Comparison of ENCODE assay signal across 19 cellular contexts in the genomic region with DNA sequence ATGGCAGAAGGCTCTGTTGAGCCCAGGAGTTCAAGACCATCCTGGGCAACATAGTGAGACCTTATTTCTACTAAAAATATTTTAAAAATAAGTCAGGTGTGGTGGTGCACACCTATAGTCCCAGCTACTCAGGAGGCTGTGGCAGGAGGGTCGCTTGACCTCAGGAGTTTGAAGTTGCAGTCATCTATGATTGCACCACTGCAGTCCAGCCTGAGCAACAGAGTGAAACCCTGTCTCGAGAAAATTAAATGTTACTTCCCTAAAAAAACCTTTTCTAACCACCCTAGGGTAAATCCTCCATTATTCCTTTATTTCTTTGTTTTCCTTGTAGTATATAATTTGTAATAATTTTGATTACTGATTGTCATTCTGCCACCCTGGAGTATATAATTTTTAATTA. TPM values are rescaled to one million over a fixed set of nuclear protein-coding genes. Genes with fewer than 3 reads are reported as not detected.
DNase-seq lines count a peak whose midpoint lies in the region; ATAC-seq, FAIRE-seq and TF ChIP-seq lines count a peak whose summit lies in the region.
"Had no signal": no experiment of that assay in that cellular context is flagged by ENCODE, and none has a peak within 500 bp of the region (broad histone marks: within the 10 kb centered on the region; RNA-seq: fewer than 3 reads in every experiment).

No MANE protein-coding gene starts in this region.

- H3K4me1 ChIP-seq in IMR-90 (ENCODE audit: control insufficient read depth, insufficient read depth, low read length) (peaks cover 7% of the 10 kb centered on the region), adipocyte (ENCODE audit: control insufficient read depth, insufficient read depth, low read length) (peaks cover 55% of the 10 kb centered on the region), lung (ENCODE audit: control insufficient read depth in 2 of 2, insufficient read depth in 2 of 2, low read length in 2 of 2) (peaks cover 0 to 8% of the 10 kb centered on the region in 2 donors)
- H3K4me1 ChIP-seq: prostate gland had no signal

- in situ Hi-C loops in IMR-90 (cut with MboI; ENCODE audit: low sequenced_read_pairs) = loop anchor here (25.0 kb wide), 1 partner anchor 677 kb away; the partner anchor contains the start of gene CPEB2

- H3K27ac ChIP-seq in AG04450 (ENCODE audit: low read depth, low read length) = peak overlapping the region; percentile 11
- peak overlapping the region; percentile 84; the same call in 1 of the 2 replicates for H3K27ac ChIP-seq in IMR-90 (ENCODE audit: insufficient read depth, low read length)
- no peak overlapping the region for H3K27ac ChIP-seq in lung (ENCODE audit: low read depth in 1 of 2, low read length in 1 of 2)
- H3K27ac ChIP-seq: prostate gland had no signal

- H3K4me3 ChIP-seq in AG04450 (ENCODE audit: low read depth, low read length) (no peak overlapping the region), IMR-90 (ENCODE audit: insufficient read depth, low read depth, low read length) (no peak overlapping the region), adipocyte (ENCODE audit: low read length) (peak overlapping the region; percentile 45), lung (no peak overlapping the region)
- H3K4me3 ChIP-seq: prostate gland had no signal

- H3K27me3 ChIP-seq in AG04450 (ENCODE audit: control insufficient read depth, insufficient read depth, low read length) = no peaks in the 10 kb centered on the region
- H3K27me3 ChIP-seq in IMR-90 (ENCODE audit: control insufficient read depth, insufficient read depth, low read length) = no peaks in the 10 kb centered on the region
- H3K27me3 ChIP-seq in adipocyte (replicated peaks; ENCODE audit: control insufficient read depth, insufficient read depth, low read length) = no peaks in the 10 kb centered on the region
- H3K27me3 ChIP-seq in lung (ENCODE audit: control insufficient read depth, insufficient read depth) = no peaks in the 10 kb centered on the region

- WGBS in IMR-90 (ENCODE audit: extremely low coverage in 2 of 2, insufficient read length in 1 of 2), 2 experiments = no CpG with 5 or more reads among the region's 2 CpGs
- WGBS in lung, 2 donors = 35 to 75% methylated on average over 2 of the region's 2 CpGs

- H4K8ac ChIP-seq in IMR-90 (ENCODE audit: low read depth in 2 of 2, low read length in 2 of 2) = peak overlapping the region; percentile 43 to 54

- H2BK120ac ChIP-seq in IMR-90 (ENCODE audit: low read depth, low read length) = peak overlapping the region; percentile 54; the same call in 1 of the 2 replicates

- no peak for TF ChIP-seq RAD21 in IMR-90 (IDR thresholded peaks at IDR 0.05; ENCODE audit: low read length)

- BruUV-seq in IMR-90 (replicated peaks; lab: Mats Ljungman, UMichigan) = no TSS peak

- peak overlapping the region; percentile 69; the same call in 1 of the 2 replicates for H4K5ac ChIP-seq in IMR-90 (ENCODE audit: low read depth, low read length)

- H3K18ac ChIP-seq in IMR-90 (ENCODE audit: low read depth, low read length) = peak overlapping the region; percentile 90

- H3K9me3 ChIP-seq in AG04450 (ENCODE audit: control insufficient read depth, insufficient read depth, low read length) = no peaks in the 10 kb centered on the region
- no peaks in the 10 kb centered on the region for H3K9me3 ChIP-seq in IMR-90 (ENCODE audit: control insufficient read depth, insufficient read depth, low read length)
- H3K9me3 ChIP-seq in adipocyte (ENCODE audit: control insufficient read depth, low read length) = no peaks in the 10 kb centered on the region
- H3K9me3 ChIP-seq in lung (ENCODE audit: control insufficient read depth in 2 of 2, insufficient read depth in 1 of 2, low read length in 1 of 2) = no peaks in the 10 kb centered on the region
- H3K9me3 ChIP-seq: prostate gland had no signal

- FAIRE-seq in D721Med (lab: Jason Lieb, UNC) = no peak

- peak overlapping the region; percentile 57 for H3K4ac ChIP-seq in IMR-90 (ENCODE audit: low read depth, low read length)

- H3K9ac ChIP-seq in IMR-90 (ENCODE audit: low read depth, low read length) (no peak overlapping the region), adipocyte (ENCODE audit: low read length) (peak overlapping the region; percentile 75)

- CTCF ChIA-PET in AG04450 (lab: Charles Lee) = no interaction called here
- CTCF ChIA-PET in IMR-90 (lab: Yijun Ruan, JAX) = no interaction called here

- H3K36me3 ChIP-seq in IMR-90 (ENCODE audit: control insufficient read depth, insufficient read depth, low read length) (peaks cover 4% of the 10 kb centered on the region), adipocyte (ENCODE audit: control insufficient read depth, insufficient read depth, low read length, severe bottlenecking) (peaks cover 17% of the 10 kb centered on the region), lung (ENCODE audit: control insufficient read depth in 2 of 2, insufficient read depth in 2 of 2, low read length in 2 of 2) (peaks cover 1 to 7% of the 10 kb centered on the region in 2 donors)
- H3K36me3 ChIP-seq: prostate gland had no signal

- 0 out of 3 replicates have a peak overlapping the region, but pooled peaks have one; percentile 55 for H2BK15ac ChIP-seq in IMR-90 (ENCODE audit: low read depth, low read length)

- intact Hi-C loops in IMR-90 (cut with micrococcal nuclease) = no loop called here

- H3K23ac ChIP-seq in IMR-90 (ENCODE audit: low read depth, low read length) = no peak overlapping the region

- H2AK5ac ChIP-seq in IMR-90 (ENCODE audit: low read depth, low read length) = peak overlapping the region; percentile 86; the same call in 1 of the 2 replicates

- no peak overlapping the region for H3K4me2 ChIP-seq in IMR-90 (ENCODE audit: low read depth, low read length)

- no peak for TF ChIP-seq POLR2A in IMR-90 (IDR thresholded peaks at IDR 0.05; ENCODE audit: low read depth, low read length)

- H2BK5ac ChIP-seq in IMR-90 (ENCODE audit: low read depth, low read length, poor library complexity, severe bottlenecking) = peak overlapping the region; percentile 99

- H3K14ac ChIP-seq in IMR-90 (replicated peaks; ENCODE audit: low read depth, low read length) = peak overlapping the region; percentile 60; the same call in 1 of the 2 replicates

- TF ChIP-seq CTCF in AG04450 (IDR thresholded peaks at IDR 0.05; ENCODE audit: low read depth, low read length) = no peak
- TF ChIP-seq CTCF in IMR-90 (conservative IDR thresholded peaks at IDR 0.05; ENCODE audit: low read depth, low read length) = no peak
- TF ChIP-seq CTCF in lung (IDR thresholded peaks at IDR 0.05; ENCODE audit: control extremely low read depth, extremely low read depth) = no peak
- TF ChIP-seq CTCF in D721Med (IDR thresholded peaks at IDR 0.05; ENCODE audit: insufficient read depth, missing control alignments) = no peak

- no peak overlapping the region for H2AK9ac ChIP-seq in IMR-90 (replicated peaks; ENCODE audit: low read depth, low read length, poor library complexity)

- H3K56ac ChIP-seq in IMR-90 (ENCODE audit: extremely low read depth, insufficient read depth, low read length) = no peak overlapping the region

- H2AFZ ChIP-seq in IMR-90 (replicated peaks; ENCODE audit: low read length, poor library complexity) = no peak overlapping the region

- peak overlapping the region; percentile 39; the same call in 1 of the 2 replicates for H2BK20ac ChIP-seq in IMR-90 (ENCODE audit: low read depth, low read length)

- H4K91ac ChIP-seq in IMR-90 (ENCODE audit: insufficient read depth, low read depth, low read length) = peak overlapping the region; percentile 86

- DNase-seq in AG04450 (ENCODE audit: low read depth, low spot score) (no peak), IMR-90 (peak; percentile 48), adipocyte (ENCODE audit: low read depth) (no peak), lung (ENCODE audit: low spot score) (no peak), mucosa of gallbladder (ENCODE audit: low spot score) (no peak), NCI-H446 treated with DMSO at 0.1 percent for 48 hours (lab: John Stamatoyannopoulos, UW) (no peak), D721Med (ENCODE audit: insufficient read length, low spot score) (no peak)
- DNase-seq in stimulated activated naive CD4-positive, alpha-beta T cell treated with Interleukin-2 at 50 U/mL for 16 hours (lab: John Stamatoyannopoulos, UW) = no peak
- DNase-seq: activated CD4-positive, alpha-beta T cell treated with anti-CD3 and anti-CD28 coated beads for 1 hour; activated T-cell treated with anti-CD3 and anti-CD28 coated beads, Interleukin-2, amount 50 U/mL, for 1 hour; DND-41; effector memory CD4-positive, alpha-beta T cell; midbrain; NCI-H1436 treated with DMSO at 0.1 percent for 48 hours; NCI-H748 treated with DMSO at 0.1 percent for 48 hours; stimulated activated CD4-positive, alpha-beta T cell treated with anti-CD3 and anti-CD28 coated beads, Interleukin-4, amount 100 ng/mL, for 24 hours; stimulated activated naive CD8-positive, alpha-beta T cell treated with anti-CD3 and anti-CD28 coated beads, Interleukin-15, Interleukin-2, amounts not matched to agents 100 U/mL and 50 U/mL, for 24 hours had no signal

- no peak for ATAC-seq in IMR-90 (ENCODE audit: low read depth)
- ATAC-seq in lung (ENCODE audit: insufficient read depth, low FRiP score) = peak; percentile 29
- ATAC-seq: stimulated activated naive CD8-positive, alpha-beta T cell treated with anti-CD3 and anti-CD28 coated beads, Interleukin-15, Interleukin-2, amounts not matched to agents 100 U/mL and 50 U/mL, for 24 hours had no signal

- H4K20me1 ChIP-seq in IMR-90 (ENCODE audit: insufficient read depth, low read length) = no peaks in the 10 kb centered on the region

- H3K9me1 ChIP-seq in IMR-90 (ENCODE audit: insufficient read depth, low read length) = 0 out of 2 replicates have a peak, but pooled peaks cover 2% of the 10 kb centered on the region

- dilution Hi-C loops in IMR-90 (cut with HindIII; ENCODE audit: low sequenced_read_pairs, unreplicated experiment) = no loop called here

- H3K79me1 ChIP-seq in IMR-90 (ENCODE audit: low read depth in 1 of 2, low read length in 2 of 2) = peaks cover 12 to 28% of the 10 kb centered on the region in 2 experiments

- POLR2A ChIA-PET in AG04450 (lab: Yijun Ruan, JAX) (no interaction called here), IMR-90 (lab: Charles Lee; ENCODE audit: unreplicated experiment) (no interaction called here)

RNA-seq across cellular contexts. Expression of gene FAM200B, which starts 7.9 kb away (rescaled TPM):
- polyA plus RNA-seq in AG04450 (2011; rRNA removed) (31.6 and 47.3 TPM in 2 replicates), IMR-90 (2012; rRNA removed) (17.3 and 18.5 TPM in 2 replicates), lung (10 to 100 TPM; 27.1 to 56.0 TPM)
- 10.2 and 11.5 TPM in 2 replicates for polyA minus RNA-seq in AG04450 (2011; rRNA and poly(A)+ RNA removed)
- total RNA-seq in IMR-90 (2012; rRNA removed) (16.7 and 20.6 TPM in 2 replicates), lung (10 to 100 TPM; 19.3 to 27.3 TPM), mucosa of gallbladder (33.9 TPM)
- polyA plus RNA-seq in IMR-90 (2012; cell fraction: cytosol; rRNA removed) = 14.6 and 28.6 TPM in 2 replicates
- 5.2 and 23.8 TPM in 2 replicates for polyA plus RNA-seq in IMR-90 (2012; cell fraction: nucleus; rRNA removed; ENCODE audit: low replicate concordance)

RNA-seq across cellular contexts. Expression of gene BST1, which starts 13.3 kb away (rescaled TPM):
- polyA plus RNA-seq in AG04450 (2011; rRNA removed) (23.7 and 27.6 TPM in 2 replicates), IMR-90 (2012; rRNA removed) (11.1 and 11.9 TPM in 2 replicates), lung (10 to 100 TPM in 1 of 2 donors, 1 to 10 TPM in 1; 4.1 to 53.5 TPM)
- polyA minus RNA-seq in AG04450 (2011; rRNA and poly(A)+ RNA removed) = 5.7 and 6.9 TPM in 2 replicates
- total RNA-seq in IMR-90 (2012; rRNA removed) (5.3 and 6.6 TPM in 2 replicates), lung (10 to 100 TPM in 1 of 2 donors, 1 to 10 TPM in 1; 9.1 to 12.8 TPM), mucosa of gallbladder (12.7 TPM)
- 10.6 and 10.7 TPM in 2 replicates for polyA plus RNA-seq in IMR-90 (2012; cell fraction: cytosol; rRNA removed)
- polyA plus RNA-seq in IMR-90 (2012; cell fraction: nucleus; rRNA removed; ENCODE audit: low replicate concordance) = 2.2 and 4.7 TPM in 2 replicates
- total RNA-seq: HT-29 had no signal

RNA-seq across cellular contexts. Expression of gene FBXL5, which starts 34.4 kb away (rescaled TPM):
- polyA plus RNA-seq in AG04450 (2011; rRNA removed) = 40.4 and 56.4 TPM in 2 replicates
- polyA minus RNA-seq in AG04450 (2011; rRNA and poly(A)+ RNA removed) = 40.6 and 59.1 TPM in 2 replicates
- total RNA-seq in IMR-90 (2012; rRNA removed) = 62.6 and 91.9 TPM in 2 replicates
- 18.6 and 20.3 TPM in 2 replicates for polyA plus RNA-seq in IMR-90 (2012; rRNA removed)
- 4.1 and 4.9 TPM in 2 replicates for polyA plus RNA-seq in IMR-90 (2012; cell fraction: cytosol; rRNA removed)
- 2.4 and 21.9 TPM in 2 replicates for polyA plus RNA-seq in IMR-90 (2012; cell fraction: nucleus; rRNA removed; ENCODE audit: low replicate concordance)
- 100 to 1,000 TPM in 1 of 2 donors, 10 to 100 TPM in 1; 98.4 to 138 TPM for total RNA-seq in lung
- 10 to 100 TPM; 45.9 to 77.1 TPM for polyA plus RNA-seq in lung
- 93.5 TPM for total RNA-seq in mucosa of gallbladder

Comparison
In these comparisons a context has a peak if more than half of its experiments do, and no peak if none do; other contexts are left out.
1. H3K27ac ChIP-seq: peak in AG04450 (single experiment) and IMR-90 (single experiment); none in lung (0 of 2).